In genomic region chr5:10679336-10679988, GRCh38 we compare ENCODE assay signal across 23 cellular contexts.
"Had no signal": no experiment of that assay in that cellular context is flagged by ENCODE, and none has a peak within 500 bp of the region (broad histone marks: within the 10 kb centered on the region; RNA-seq: fewer than 3 reads in every experiment).

No MANE protein-coding gene starts in this region.

- H3K4me3 Mint-ChIP-seq: activated CD4-positive, alpha-beta T cell treated with anti-CD3 and anti-CD28 coated beads, Interleukin-2, amount 10 ng/mL, durations not matched to agents 7 days and 5 days; activated CD8-positive, alpha-beta memory T cell treated with anti-CD3 and anti-CD28 coated beads, Interleukin-2, amount 10 ng/mL, durations not matched to agents 7 days and 5 days; activated CD8-positive, alpha-beta T cell treated with anti-CD3 and anti-CD28 coated beads for 36 hours; brain; immature natural killer cell; mesothelial cell of epicardium had no signal

- H3K4me3 ChIP-seq: hepatocyte, left lung, upper lobe of left lung had no signal

- ATAC-seq: activated CD4-positive, CD25-positive, alpha-beta regulatory T cell treated with anti-CD3 and anti-CD28 coated beads, Interleukin-2, amount 50 U/mL, for 24 hours; activated CD8-positive, alpha-beta memory T cell treated with anti-CD3 and anti-CD28 coated beads, Interleukin-2, amount 10 ng/mL, durations not matched to agents 7 days and 5 days; activated CD8-positive, alpha-beta T cell treated with anti-CD3 and anti-CD28 coated beads for 36 hours; foreskin keratinocyte; left lung; stimulated activated naive CD8-positive, alpha-beta T cell treated with anti-CD3 and anti-CD28 coated beads, Interleukin-15, Interleukin-2, amounts not matched to agents 100 U/mL and 50 U/mL, for 24 hours had no signal

- H3K27me3 Mint-ChIP-seq: activated CD4-positive, alpha-beta T cell treated with anti-CD3 and anti-CD28 coated beads, Interleukin-2, amount 10 ng/mL, durations not matched to agents 7 days and 5 days; activated CD8-positive, alpha-beta memory T cell treated with anti-CD3 and anti-CD28 coated beads, Interleukin-2, amount 10 ng/mL, durations not matched to agents 7 days and 5 days; activated CD8-positive, alpha-beta T cell treated with anti-CD3 and anti-CD28 coated beads for 36 hours; brain had no signal

- H3K9me3 ChIP-seq: upper lobe of left lung had no signal

- H3K4me1 Mint-ChIP-seq: activated CD4-positive, alpha-beta T cell treated with anti-CD3 and anti-CD28 coated beads, Interleukin-2, amount 10 ng/mL, durations not matched to agents 7 days and 5 days; activated CD8-positive, alpha-beta memory T cell treated with anti-CD3 and anti-CD28 coated beads, Interleukin-2, amount 10 ng/mL, durations not matched to agents 7 days and 5 days; brain had no signal

- H3K27ac Mint-ChIP-seq: activated CD4-positive, alpha-beta T cell treated with anti-CD3 and anti-CD28 coated beads, Interleukin-2, amount 10 ng/mL, durations not matched to agents 7 days and 5 days; activated CD8-positive, alpha-beta memory T cell treated with anti-CD3 and anti-CD28 coated beads, Interleukin-2, amount 10 ng/mL, durations not matched to agents 7 days and 5 days; activated CD8-positive, alpha-beta T cell treated with anti-CD3 and anti-CD28 coated beads for 36 hours; mesothelial cell of epicardium; progenitor cell of endocrine pancreas had no signal

- H3K27me3 ChIP-seq: foreskin keratinocyte, hepatocyte, left lung, upper lobe of left lung had no signal

- H3K4me1 ChIP-seq: left lung, upper lobe of left lung had no signal

- H3K27ac ChIP-seq: foreskin keratinocyte, hepatocyte, left lung, upper lobe of left lung had no signal

- H3K9me3 Mint-ChIP-seq: activated CD4-positive, alpha-beta T cell treated with anti-CD3 and anti-CD28 coated beads, Interleukin-2, amount 10 ng/mL, durations not matched to agents 7 days and 5 days had no signal

- DNase-seq: activated CD4-positive, alpha-beta T cell treated with anti-CD3 and anti-CD28 coated beads, Interleukin-2, amount 10 ng/mL, durations not matched to agents 7 days and 5 days; activated CD8-positive, alpha-beta memory T cell treated with anti-CD3 and anti-CD28 coated beads, Interleukin-2, amount 10 ng/mL, durations not matched to agents 7 days and 5 days; activated CD8-positive, alpha-beta T cell treated with anti-CD3 and anti-CD28 coated beads for 36 hours; activated effector memory CD4-positive, alpha-beta T cell treated with anti-CD3 and anti-CD28 coated beads, Interleukin-2, amount 50 U/mL, for 16 hours; activated naive CD4-positive, alpha-beta T cell treated with anti-CD3 and anti-CD28 coated beads, Interleukin-2, amount 50 U/mL, for 16 hours; activated T-cell treated with anti-CD3 and anti-CD28 coated beads for 4 hours; anterior cingulate cortex; caudate nucleus; effector memory CD4-positive, alpha-beta T cell; foreskin keratinocyte; immature natural killer cell; kidney glomerular epithelial cell; mammary epithelial cell; retina; stimulated activated CD4-positive, alpha-beta T cell treated with anti-CD3 and anti-CD28 coated beads, Interleukin-4, amount 100 ng/mL, for 24 hours; stimulated activated naive CD8-positive, alpha-beta T cell treated with anti-CD3 and anti-CD28 coated beads, Interleukin-15, Interleukin-2, amounts not matched to agents 100 U/mL and 50 U/mL, for 24 hours had no signal
